Comparison of ENCODE assay signal across 7 cellular contexts in the genomic region with DNA sequence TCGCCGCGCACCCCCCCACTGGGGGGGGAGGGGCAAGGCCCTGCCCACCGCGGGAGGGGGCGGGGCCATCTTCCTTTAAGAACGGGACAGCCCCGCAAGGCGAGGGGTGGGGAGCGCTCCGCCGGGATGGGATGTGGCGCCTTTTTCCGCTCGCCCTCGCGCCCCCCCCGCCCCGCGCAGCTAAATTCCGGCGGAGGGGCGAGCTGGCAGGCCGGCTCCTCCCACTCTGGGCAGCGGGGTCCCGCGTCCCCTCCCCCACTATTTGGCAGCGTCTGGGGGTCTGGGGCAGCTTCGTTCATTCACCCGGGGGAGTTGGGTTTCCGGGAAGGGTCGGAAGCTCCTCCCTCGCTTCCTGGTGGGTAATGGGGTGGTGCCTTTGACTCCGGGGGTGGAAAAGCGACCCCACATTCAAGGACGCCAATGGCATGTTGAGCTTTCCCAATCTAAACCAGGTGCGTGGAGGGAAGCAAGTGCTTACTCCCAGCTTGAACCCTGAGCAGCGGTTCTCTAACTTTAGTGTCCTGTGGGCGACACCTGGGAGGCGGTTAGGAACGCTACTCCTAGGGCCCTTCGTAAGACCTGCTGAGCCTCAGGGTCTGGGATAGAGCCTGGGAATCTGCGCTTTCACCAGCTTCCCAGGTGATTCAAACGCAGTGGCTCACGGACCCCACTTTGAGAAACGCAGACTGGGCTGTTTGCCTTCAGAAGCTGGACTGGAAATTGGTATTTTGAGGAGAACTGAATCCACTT. TPM values are rescaled to one million over a fixed set of nuclear protein-coding genes. Genes with fewer than 3 reads are reported as not detected.
A peak's percentile ranks its signal among the peaks of the same experiment; 100 is the strongest.
DNase-seq lines count a peak whose midpoint lies in the region; TF ChIP-seq lines count a peak whose summit lies in the region.

No MANE protein-coding gene starts in this region.

- H3K9me3 ChIP-seq in HUES6 (ENCODE audit: control insufficient read depth, insufficient read depth, low read depth, low read length) (no peaks in the 10 kb centered on the region), thyroid gland (no peaks in the 10 kb centered on the region)

- DNase-seq in SK-N-DZ (ENCODE audit: low spot score), result peak; percentile 70
- DNase-seq in activated naive CD4-positive, alpha-beta T cell treated with anti-CD3 and anti-CD28 coated beads, Interleukin-2, amount 50 U/mL, for 16 hours, result peak; percentile 76
- DNase-seq in head of caudate nucleus, result peak; percentile 23 to 88 (median 72)
- peak; percentile 89 for DNase-seq in osteocyte (ENCODE audit: extremely low spot score, unreplicated experiment)
- peak; percentile 71 to 73 for DNase-seq in thyroid gland

- no peaks in the 10 kb centered on the region for H3K36me3 Mint-ChIP-seq in osteocyte (ENCODE audit: unreplicated experiment)

- H3K4me1 ChIP-seq in HUES6 (ENCODE audit: control insufficient read depth, insufficient read depth, low read length) (peaks cover 5% of the 10 kb centered on the region; the same call in 1 of the 2 replicates), thyroid gland (peaks cover 33 to 47% of the 10 kb centered on the region in 2 donors)

- intact Hi-C loops in head of caudate nucleus (cut with DNase I) (loop anchor here (5.0 to 10.0 kb wide), 2 partner anchors 74 to 123 kb away; no protein-coding TSS in a partner anchor), thyroid gland (cut with DNase I) (loop anchor here (5.0 to 10.0 kb wide), 2 partner anchors 96 to 123 kb away; no protein-coding TSS in a partner anchor)

- peak overlapping the region; percentile 84 for H3K4me3 Mint-ChIP-seq in osteocyte (ENCODE audit: unreplicated experiment)

- H3K36me3 ChIP-seq in HUES6 (ENCODE audit: control insufficient read depth, insufficient read depth, low read length), result no peaks in the 10 kb centered on the region
- no peaks in the 10 kb centered on the region for H3K36me3 ChIP-seq in thyroid gland

- peaks cover 73% of the 10 kb centered on the region for H3K4me1 Mint-ChIP-seq in osteocyte (ENCODE audit: unreplicated experiment)

- H3K27ac ChIP-seq in HUES6 (ENCODE audit: low read depth, low read length) (no peak overlapping the region), thyroid gland (peak overlapping the region; percentile 82 to 96 (median 95))

- TF ChIP-seq POLR2A in GM15510 (IDR thresholded peaks at IDR 0.05; ENCODE audit: borderline replicate concordance, extremely low read depth, insufficient read length) (peak; percentile 74), thyroid gland (IDR thresholded peaks at IDR 0.05) (peak in 1 of 2 donors; percentile 63)

- peak overlapping the region; percentile 61 for H3K9ac ChIP-seq in HUES6 (ENCODE audit: low read length)

- 0 to 2% methylated on average over 10 to 15 of the region's 46 CpGs for WGBS in thyroid gland, 2 donors

- TF ChIP-seq CTCF in osteocyte (IDR thresholded peaks at IDR 0.05) (no peak), thyroid gland (IDR thresholded peaks at IDR 0.05) (no peak)

- H3K27me3 ChIP-seq in HUES6 (ENCODE audit: control insufficient read depth, insufficient read depth, low read length) (peaks cover 52% of the 10 kb centered on the region), thyroid gland (no peaks in the 10 kb centered on the region)

- H3K4me3 ChIP-seq in HUES6 (ENCODE audit: low read depth, low read length), result peak overlapping the region; percentile 69
- H3K4me3 ChIP-seq in thyroid gland (replicated peaks in 1 of 3), result peak overlapping the region; percentile 14 to 89 (median 56)

- H3K27ac Mint-ChIP-seq in osteocyte (ENCODE audit: unreplicated experiment), result peak overlapping the region; percentile 91

- H3K9me3 Mint-ChIP-seq in osteocyte (ENCODE audit: unreplicated experiment), result no peaks in the 10 kb centered on the region

- H3K27me3 Mint-ChIP-seq in osteocyte (ENCODE audit: unreplicated experiment), result no peaks in the 10 kb centered on the region

RNA-seq across cellular contexts. Expression of gene ASXL1, which starts 0.9 kb away (rescaled TPM):
- 46.2 and 80.1 TPM in 2 replicates for polyA plus RNA-seq in SK-N-DZ (2014; cell fraction: cytosol; rRNA removed)
- 215 and 320 TPM in 2 replicates for polyA plus RNA-seq in SK-N-DZ (2014; cell fraction: nucleus; rRNA removed)
- total RNA-seq in osteocyte (76.8 and 79.6 TPM in 2 replicates), thyroid gland (100 to 1,000 TPM in 1 of 4 donors, 10 to 100 TPM in 3; 62.1 to 155 (median 67.5) TPM)
